ENCODE assay signal across 22 cellular contexts in the genomic region with DNA sequence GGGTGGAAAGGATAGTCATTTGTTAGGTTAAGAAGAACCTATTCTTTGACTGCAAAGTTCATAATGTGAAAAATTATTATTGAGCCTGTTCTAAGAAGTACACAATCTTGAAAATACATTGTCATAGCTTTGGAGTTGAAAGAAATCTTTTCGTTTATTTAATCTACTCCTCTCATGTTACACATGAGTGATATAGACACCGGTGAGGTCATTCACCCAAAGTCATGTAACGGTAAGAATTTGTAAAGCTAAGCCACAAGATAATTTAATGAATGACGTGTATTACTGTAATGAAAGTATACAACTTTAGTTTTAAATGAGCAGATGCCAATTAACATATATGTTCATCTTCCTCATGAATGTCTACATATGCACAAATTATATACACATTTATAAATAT.
"Had no signal": no experiment of that assay in that cellular context is flagged by ENCODE, and none has a peak within 500 bp of the region (broad histone marks: within the 10 kb centered on the region; RNA-seq: fewer than 3 reads in every experiment).

No MANE protein-coding gene starts in this region.

- ATAC-seq: activated CD8-positive, alpha-beta T cell treated with anti-CD3 and anti-CD28 coated beads for 36 hours; left colon; natural killer cell treated with Interleukin-12 subunit alpha and Interleukin-12 subunit beta and Interleukin-15 and Interleukin-18, amount 100 ng/mL, for 72 hours; upper lobe of right lung had no signal

- H3K4me1 ChIP-seq: breast epithelium, upper lobe of right lung had no signal

- H3K36me3 ChIP-seq: breast epithelium, esophagus muscularis mucosa, neutrophil, upper lobe of right lung had no signal

- H3K9me3 ChIP-seq: neutrophil, upper lobe of right lung had no signal

- H3K4me3 ChIP-seq: breast epithelium, esophagus muscularis mucosa, lung, upper lobe of right lung had no signal

- H3K27me3 ChIP-seq: breast epithelium, esophagus muscularis mucosa, neutrophil, upper lobe of right lung had no signal

- H3K27ac ChIP-seq: breast epithelium, esophagus muscularis mucosa, neutrophil, upper lobe of right lung had no signal

- DNase-seq: activated CD4-positive, alpha-beta T cell treated with anti-CD3 and anti-CD28 coated beads for 48 hours; activated CD4-positive, CD25-positive, alpha-beta regulatory T cell; activated CD8-positive, alpha-beta T cell treated with anti-CD3 and anti-CD28 coated beads for 36 hours; activated naive CD4-positive, alpha-beta T cell treated with Interleukin-2 at 50 U/mL for 16 hours; activated naive CD8-positive, alpha-beta T cell treated with anti-CD3 and anti-CD28 coated beads, Interleukin-2, amount 10 ng/mL, durations not matched to agents 7 days and 5 days; activated T-cell treated with anti-CD3 and anti-CD28 coated beads, Interleukin-2, amount 50 U/mL, for 24 hours; anterior cingulate cortex; cerebellar nuclear complex; effector CD8-positive, alpha-beta T cell; immature natural killer cell; left colon; stimulated activated CD4-positive, alpha-beta T cell treated with anti-CD3 and anti-CD28 coated beads, Interleukin-12 subunit alpha, Interleukin-12 subunit beta, amount 100 ng/mL, for 4 hours; stimulated activated CD4-positive, alpha-beta T cell treated with anti-CD3 and anti-CD28 coated beads, Interleukin-1b, Interleukin-23, amount 100 ng/mL, for 48 hours; stimulated activated CD8-positive, alpha-beta memory T cell treated with anti-CD3 and anti-CD28 coated beads, Interleukin-4, amount 100 ng/mL, for 48 hours; stimulated activated naive CD4-positive, alpha-beta T cell; T-helper 9 cell; upper lobe of right lung had no signal
